8 cellular contexts compared by ENCODE assay signal in the genomic region with DNA sequence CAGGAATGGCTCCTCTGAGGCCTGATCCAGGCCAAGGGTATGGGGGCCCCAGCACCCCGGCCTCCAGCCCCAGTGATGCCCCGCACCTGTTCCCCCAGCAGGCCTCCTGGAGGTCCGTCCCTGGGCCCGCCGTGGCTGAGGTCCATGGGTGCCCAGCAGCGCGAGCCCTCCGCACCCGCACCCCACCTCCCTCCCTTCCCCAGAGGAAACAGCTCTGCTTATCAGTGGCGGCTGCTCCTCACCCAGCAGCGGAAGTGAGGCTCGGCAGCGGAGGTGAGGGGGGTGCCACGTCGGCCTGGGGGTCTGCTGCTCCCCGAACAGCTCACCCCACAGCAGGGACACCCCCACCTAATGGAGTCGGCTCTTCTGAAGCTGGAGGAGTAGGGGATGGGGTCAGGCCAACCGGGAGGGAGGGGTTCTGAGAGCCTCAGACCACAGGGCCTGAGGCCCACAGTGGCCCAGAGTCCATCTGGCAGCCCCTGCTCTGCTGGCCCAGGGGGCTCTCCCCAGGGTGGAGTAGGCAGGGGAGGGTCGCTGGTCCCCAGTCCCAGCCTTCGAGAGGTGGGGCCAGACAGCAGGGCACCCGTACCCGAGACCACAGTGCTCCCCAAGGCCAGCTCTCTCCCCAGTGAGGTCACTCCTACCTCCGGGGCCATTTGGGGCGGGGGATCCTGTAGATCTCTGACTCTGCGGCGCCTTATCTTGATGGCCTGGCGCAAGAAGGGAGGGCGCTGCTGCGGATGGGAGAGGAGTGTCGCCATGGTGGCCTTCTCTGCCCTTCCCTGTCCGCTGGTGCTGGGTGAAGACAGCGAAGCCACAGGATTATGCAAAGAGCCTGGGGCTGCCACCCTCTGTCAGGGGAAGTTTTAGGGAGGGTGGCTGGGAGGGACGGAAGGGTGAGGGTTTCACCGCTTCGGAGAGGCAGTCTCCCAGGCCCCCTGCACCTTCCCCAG. TPM values are rescaled to one million over a fixed set of nuclear protein-coding genes. Genes with fewer than 3 reads are reported as not detected.
DNase-seq lines count a peak whose midpoint lies in the region; ATAC-seq and TF ChIP-seq lines count a peak whose summit lies in the region.

UNC13D (minus strand) TSS at position 828 of the 953 bp plus-strand sequence; CDS start at position 761, 67 bp downstream.

- peaks cover 28% of the 10 kb centered on the region for H3K36me3 Mint-ChIP-seq in activated CD8-positive, alpha-beta T cell treated with anti-CD3 and anti-CD28 coated beads for 36 hours (ENCODE audit: low read depth)
- H3K36me3 Mint-ChIP-seq in nephron progenitor cell (ENCODE audit: low read depth): peaks cover 12% of the 10 kb centered on the region

- H3K27ac Mint-ChIP-seq in activated CD8-positive, alpha-beta T cell treated with anti-CD3 and anti-CD28 coated beads for 36 hours: peak within 1 kb of the TSS; percentile 97
- no peak within 1 kb of the TSS for H3K27ac Mint-ChIP-seq in nephron progenitor cell

- no peaks in the 10 kb centered on the region for H3K27me3 ChIP-seq in DOHH2 (ENCODE audit: control insufficient read depth, low read length)
- H3K27me3 ChIP-seq in prostate gland (replicated peaks; ENCODE audit: insufficient read depth): no peaks in the 10 kb centered on the region

- no peaks in the 10 kb centered on the region for H3K27me3 Mint-ChIP-seq in activated CD8-positive, alpha-beta T cell treated with anti-CD3 and anti-CD28 coated beads for 36 hours
- peaks cover 2% of the 10 kb centered on the region for H3K27me3 Mint-ChIP-seq in nephron progenitor cell (ENCODE audit: low read depth, poor library complexity)

- peak within 1 kb of the TSS; percentile 96 for H3K4me3 Mint-ChIP-seq in activated CD8-positive, alpha-beta T cell treated with anti-CD3 and anti-CD28 coated beads for 36 hours
- no peak within 1 kb of the TSS for H3K4me3 Mint-ChIP-seq in nephron progenitor cell

- H3K9me3 ChIP-seq in DOHH2 (ENCODE audit: control insufficient read depth, insufficient read depth, low read length) (no peaks in the 10 kb centered on the region), prostate gland (no peaks in the 10 kb centered on the region)

- intact Hi-C loops in activated CD8-positive, alpha-beta T cell treated with anti-CD3 and anti-CD28 coated beads for 36 hours (cut with micrococcal nuclease): no loop called here
- intact Hi-C loops in prostate gland (cut with DNase I): no loop called here

- TF ChIP-seq CTCF in DOHH2 (IDR thresholded peaks at IDR 0.05; ENCODE audit: low read depth, low read length, poor library complexity, severe bottlenecking) (no peak), prostate gland (IDR thresholded peaks at IDR 0.05) (no peak), nephron progenitor cell (IDR thresholded peaks at IDR 0.05) (no peak)
- TF ChIP-seq CTCF in activated CD8-positive, alpha-beta T cell treated with anti-CD3 and anti-CD28 coated beads for 36 hours (IDR thresholded peaks at IDR 0.05): peak; percentile 23

- H3K9me2 ChIP-seq in DOHH2 (replicated peaks; ENCODE audit: control insufficient read depth, low read length): no peaks in the 10 kb centered on the region

- H3K4me3 ChIP-seq in DOHH2 (ENCODE audit: low read length) (peak within 1 kb of the TSS; percentile 79), prostate gland (peak within 1 kb of the TSS in 1 of 2 donors; percentile 3)

- peak within 1 kb of the TSS; percentile 57 for H3K27ac ChIP-seq in DOHH2 (ENCODE audit: low read depth, low read length)
- H3K27ac ChIP-seq in prostate gland: peak within 1 kb of the TSS; percentile 84 to 86

- H3K36me3 ChIP-seq in DOHH2 (ENCODE audit: control insufficient read depth, low read length) (peaks cover 31% of the 10 kb centered on the region), prostate gland (peaks cover 16 to 22% of the 10 kb centered on the region in 2 donors)

- H3K4me2 ChIP-seq in DOHH2 (ENCODE audit: low read length): peak within 1 kb of the TSS; percentile 96

- DNase-seq in KG1 (lab: John Stamatoyannopoulos, UW): peak; percentile 65
- peak; percentile 79 for DNase-seq in activated CD8-positive, alpha-beta T cell treated with anti-CD3 and anti-CD28 coated beads for 36 hours
- peak; percentile 85 to 89 for DNase-seq in erythroblast (lab: John Stamatoyannopoulos, UW)
- DNase-seq in prostate gland (ENCODE audit: low spot score): no peak
- no peak for DNase-seq in nephron progenitor cell
- no peak for DNase-seq in cerebellum (ENCODE audit: low spot score)

- H3K79me2 ChIP-seq in DOHH2 (ENCODE audit: control insufficient read depth, low read length): no peaks in the 10 kb centered on the region

- CTCF ChIA-PET in activated CD8-positive, alpha-beta T cell treated with anti-CD3 and anti-CD28 coated beads for 36 hours (lab: Charles Lee): interaction anchor here (0.7 to 8.5 kb wide), 9 partner anchors 10 to 94 kb away, joined by 3 to 105 read pairs (median 7); partner anchors contain the start of gene WBP2

- peak; percentile 73 for ATAC-seq in activated CD8-positive, alpha-beta T cell treated with anti-CD3 and anti-CD28 coated beads for 36 hours
- ATAC-seq in GM18498 (IDR thresholded peaks at IDR 0.05; ENCODE audit: unreplicated experiment): no peak

- TF ChIP-seq POLR2A in erythroblast (IDR thresholded peaks at IDR 0.05; ENCODE audit: low read length): peak; percentile 81
- TF ChIP-seq POLR2A in prostate gland (IDR thresholded peaks at IDR 0.05): peak; percentile 11

- H3K4me1 ChIP-seq in DOHH2 (ENCODE audit: control insufficient read depth, low read length): peaks cover 37% of the 10 kb centered on the region
- peaks cover 16% of the 10 kb centered on the region for H3K4me1 ChIP-seq in prostate gland (replicated peaks)

- no peaks in the 10 kb centered on the region for H4K20me1 ChIP-seq in DOHH2 (ENCODE audit: control insufficient read depth, insufficient read depth, low read depth, low read length)

- H3K4me1 Mint-ChIP-seq in activated CD8-positive, alpha-beta T cell treated with anti-CD3 and anti-CD28 coated beads for 36 hours (ENCODE audit: low read depth): peaks cover 29% of the 10 kb centered on the region
- H3K4me1 Mint-ChIP-seq in nephron progenitor cell: peaks cover 40% of the 10 kb centered on the region

- POLR2A ChIA-PET in activated CD8-positive, alpha-beta T cell treated with anti-CD3 and anti-CD28 coated beads for 36 hours (lab: Charles Lee): interaction anchor here (0.7 to 4.2 kb wide), 12 partner anchors 8 to 79 kb away, joined by 3 to 39 read pairs (median 5); partner anchors contain the start of genes GALK1, TRIM65 and WBP2

- peaks cover 5% of the 10 kb centered on the region; the same call in 1 of the 2 replicates for H3F3A ChIP-seq in DOHH2 (ENCODE audit: control insufficient read depth, insufficient read depth)

- no peaks in the 10 kb centered on the region for H3K9me3 Mint-ChIP-seq in activated CD8-positive, alpha-beta T cell treated with anti-CD3 and anti-CD28 coated beads for 36 hours
- no peaks in the 10 kb centered on the region for H3K9me3 Mint-ChIP-seq in nephron progenitor cell

- 69% methylated on average over 33 of the region's 35 CpGs for WGBS in prostate gland

RNA-seq across cellular contexts. Expression of gene UNC13D, which starts in this region (rescaled TPM):
- 100 to 1,000 TPM; 136 to 144 TPM for total RNA-seq in activated CD8-positive, alpha-beta T cell treated with anti-CD3 and anti-CD28 coated beads for 36 hours
- total RNA-seq in prostate gland (10 to 100 TPM in 1 of 2 donors, 1 to 10 TPM in 1; 2.9 to 16.2 TPM), cerebellum (1.6 TPM)

Comparison
In these comparisons a context has a peak if more than half of its experiments do, and no peak if none do; other contexts are left out.
1. RNA of gene UNC13D (total RNA-seq): 136 to 144 TPM in activated CD8-positive, alpha-beta T cell treated with anti-CD3 and anti-CD28 coated beads for 36 hours; 2.9 to 16.2 TPM in prostate gland and 1.6 TPM in cerebellum (single experiment); every median in the first group is over 4 times any median in the second.
2. DNase-seq: peak in KG1 (single experiment), activated CD8-positive, alpha-beta T cell treated with anti-CD3 and anti-CD28 coated beads for 36 hours (single experiment) and erythroblast (2 of 2); none in prostate gland (single experiment), nephron progenitor cell (single experiment) and cerebellum (single experiment).